ENCODE assay signal across 18 cellular contexts in genomic region chr5:41625571-41625970, GRCh38.
DNase-seq lines count a peak whose midpoint lies in the region; ATAC-seq and TF ChIP-seq lines count a peak whose summit lies in the region.
"Had no signal": no experiment of that assay in that cellular context is flagged by ENCODE, and none has a peak within 500 bp of the region (broad histone marks: within the 10 kb centered on the region; RNA-seq: fewer than 3 reads in every experiment).

No MANE protein-coding gene starts in this region.

- no peaks in the 10 kb centered on the region for H3K36me3 ChIP-seq in PC-3 (ENCODE audit: low read depth, low read length)
- H3K36me3 ChIP-seq: BLaER1 had no signal

- no peak overlapping the region for H3K27ac ChIP-seq in PC-3 (ENCODE audit: low read length)
- H3K27ac ChIP-seq: 22Rv1, BLaER1, C4-2B had no signal

- H3K79me2 ChIP-seq in PC-3 (ENCODE audit: low read length), result no peaks in the 10 kb centered on the region

- no peaks in the 10 kb centered on the region for H3F3A ChIP-seq in PC-3 (ENCODE audit: low read length, unreplicated experiment)

- BruUV-seq in PC-3 (replicated peaks; lab: Mats Ljungman, UMichigan), result no TSS peak

- intact Hi-C loops in PC-3 (cut with micrococcal nuclease), result no loop called here

- H3K27me3 ChIP-seq in PC-3 (ENCODE audit: low read length), result no peaks in the 10 kb centered on the region
- H3K27me3 ChIP-seq: BLaER1 had no signal

- no peak for TF ChIP-seq CTCF in PC-3 (conservative IDR thresholded peaks at IDR 0.05; ENCODE audit: low read depth, low read length)

- no peak for ATAC-seq in PC-3
- ATAC-seq: CD8-positive, alpha-beta T cell; GM23338 had no signal

- H3K4me2 ChIP-seq in PC-3 (ENCODE audit: low read length), result no peak overlapping the region
- H3K4me2 ChIP-seq: BLaER1, GM23338 had no signal

- no peak overlapping the region for H2AFZ ChIP-seq in PC-3 (ENCODE audit: low read length)
- H2AFZ ChIP-seq: GM23338 had no signal

- H3K4me3 ChIP-seq in PC-3 (ENCODE audit: low read length), result no peak overlapping the region
- H3K4me3 ChIP-seq: BLaER1, GM23338 had no signal

- CTCF ChIA-PET in PC-3 (lab: Charles Lee), result no interaction called here

- no peaks in the 10 kb centered on the region for H3K9me2 ChIP-seq in PC-3 (replicated peaks; ENCODE audit: low read length)

- no peaks in the 10 kb centered on the region for H4K20me1 ChIP-seq in PC-3 (ENCODE audit: low read length)
- H4K20me1 ChIP-seq: BLaER1 had no signal

- H3K9me3 ChIP-seq in PC-3 (ENCODE audit: low read length), result no peaks in the 10 kb centered on the region
- H3K9me3 ChIP-seq: BLaER1 had no signal

- peak; percentile 27 for DNase-seq in COLO829 (ENCODE audit: low spot score)
- peak; percentile 8 for DNase-seq in PC-3
- peak; percentile 91 for DNase-seq in islet precursor cell
- DNase-seq in HuH-7 (ENCODE audit: low spot score), result no peak
- no peak for DNase-seq in occipital lobe (lab: John Stamatoyannopoulos, UW)
- no peak for DNase-seq in stimulated activated naive CD4-positive, alpha-beta T cell treated with Interleukin-2 at 50 U/mL for 16 hours (lab: John Stamatoyannopoulos, UW)
- DNase-seq: CD4-positive, CD25-positive, alpha-beta regulatory T cell; CD8-positive, alpha-beta T cell; DMS 273 treated with DMSO at 0.1 percent for 48 hours; DMS79; EL; GF-D8; H9; HFFc6 had no signal

- POLR2A ChIA-PET in PC-3 (lab: Charles Lee; ENCODE audit: unreplicated experiment), result no interaction called here

- no peak overlapping the region for H3K9ac ChIP-seq in PC-3 (ENCODE audit: low read length)
- H3K9ac ChIP-seq: BLaER1 had no signal

- no peaks in the 10 kb centered on the region for H3K4me1 ChIP-seq in PC-3 (ENCODE audit: insufficient read depth, low read length)
- H3K4me1 ChIP-seq: BLaER1 had no signal

Comparison
In these comparisons a context has a peak if more than half of its experiments do, and no peak if none do; other contexts are left out.
1. DNase-seq: peak in COLO829 (single experiment), PC-3 (single experiment) and islet precursor cell (single experiment); none in HuH-7 (single experiment), occipital lobe (single experiment) and stimulated activated naive CD4-positive, alpha-beta T cell treated with Interleukin-2 at 50 U/mL for 16 hours (single experiment).